Comparison of ENCODE assay signal across 1 cellular context in the genomic region with DNA sequence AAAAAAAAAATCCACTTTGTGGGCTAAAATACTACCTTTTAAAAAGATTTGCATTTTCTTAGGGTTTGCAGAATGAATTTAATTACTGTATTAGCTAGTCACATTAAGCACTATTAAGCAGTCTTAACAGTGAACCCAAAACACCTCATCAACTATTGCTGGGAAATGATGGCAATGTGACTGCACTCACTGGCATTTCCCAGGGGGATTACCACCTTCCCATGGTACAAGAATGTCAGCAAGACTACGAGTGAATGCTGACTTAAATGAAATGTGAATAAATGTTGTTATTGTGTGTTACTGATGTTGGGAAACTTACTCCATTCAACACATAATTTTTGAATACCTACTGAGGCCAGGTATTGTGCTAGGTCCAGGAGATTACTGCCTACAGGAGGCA.
TF ChIP-seq lines count a peak whose summit lies in the region.

No MANE protein-coding gene starts in this region.

TF ChIP-seq in GM12878, 131 proteins besides CTCF, POLR2A, EP300 and RAD21:
- TF ChIP-seq, protein P1, sequence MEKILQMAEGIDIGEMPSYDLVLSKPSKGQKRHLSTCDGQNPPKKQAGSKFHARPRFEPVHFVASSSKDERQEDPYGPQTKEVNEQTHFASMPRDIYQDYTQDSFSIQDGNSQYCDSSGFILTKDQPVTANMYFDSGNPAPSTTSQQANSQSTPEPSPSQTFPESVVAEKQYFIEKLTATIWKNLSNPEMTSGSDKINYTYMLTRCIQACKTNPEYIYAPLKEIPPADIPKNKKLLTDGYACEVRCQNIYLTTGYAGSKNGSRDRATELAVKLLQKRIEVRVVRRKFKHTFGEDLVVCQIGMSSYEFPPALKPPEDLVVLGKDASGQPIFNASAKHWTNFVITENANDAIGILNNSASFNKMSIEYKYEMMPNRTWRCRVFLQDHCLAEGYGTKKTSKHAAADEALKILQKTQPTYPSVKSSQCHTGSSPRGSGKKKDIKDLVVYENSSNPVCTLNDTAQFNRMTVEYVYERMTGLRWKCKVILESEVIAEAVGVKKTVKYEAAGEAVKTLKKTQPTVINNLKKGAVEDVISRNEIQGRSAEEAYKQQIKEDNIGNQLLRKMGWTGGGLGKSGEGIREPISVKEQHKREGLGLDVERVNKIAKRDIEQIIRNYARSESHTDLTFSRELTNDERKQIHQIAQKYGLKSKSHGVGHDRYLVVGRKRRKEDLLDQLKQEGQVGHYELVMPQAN (conservative IDR thresholded peaks at IDR 0.05): no peak
- peak; percentile 54 for TF ChIP-seq MEF2B (IDR thresholded peaks at IDR 0.05; ENCODE audit: partially characterized antibody, poor library complexity, severe bottlenecking)
